ENCODE assay signal across 8 cellular contexts in the genomic region with DNA sequence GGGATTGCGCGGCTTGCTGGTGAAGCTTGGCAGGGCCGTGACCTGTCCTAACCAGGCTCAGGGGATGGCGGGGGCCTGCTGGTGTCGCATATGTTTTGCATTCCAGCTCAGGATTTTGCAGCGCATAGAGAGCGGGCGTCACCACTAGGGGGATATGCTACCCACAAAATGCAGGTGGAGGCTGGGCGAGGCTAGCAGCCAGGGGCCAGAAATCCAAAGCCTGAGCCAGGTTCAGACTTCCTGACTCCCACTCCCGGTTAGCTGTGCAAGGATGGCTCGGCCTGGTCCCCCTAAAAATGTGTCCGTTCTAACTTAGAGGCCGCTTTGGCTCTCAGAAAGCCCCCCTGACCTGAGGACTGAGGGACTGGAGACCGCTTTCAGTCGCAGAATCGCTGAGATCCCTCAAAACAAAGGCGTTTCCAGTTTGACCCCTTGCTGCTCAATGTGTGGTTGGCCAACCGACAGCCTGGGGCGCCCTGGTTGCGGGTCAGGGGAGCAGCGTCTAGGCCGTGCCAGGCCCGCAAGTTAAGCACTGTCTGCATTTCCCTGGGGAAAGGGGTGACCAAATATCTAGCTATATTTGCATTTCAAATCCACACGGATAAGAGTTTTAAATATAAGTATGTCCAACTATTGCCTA.
DNase-seq lines count a peak whose midpoint lies in the region; ATAC-seq and TF ChIP-seq lines count a peak whose summit lies in the region.

No MANE protein-coding gene starts in this region.

- peaks cover 0 to 10% of the 10 kb centered on the region in 2 donors for H3K36me3 Mint-ChIP-seq in activated T-cell treated with anti-CD3 and anti-CD28 coated beads, Interleukin-2, amount 50 U/mL, for 72 hours (ENCODE audit: insufficient read depth in 2 of 2)

- TF ChIP-seq POLR2A in transverse colon (IDR thresholded peaks at IDR 0.05), result no peak

- no peaks in the 10 kb centered on the region for H3K27me3 ChIP-seq in transverse colon

- H3K4me1 Mint-ChIP-seq in activated T-cell treated with anti-CD3 and anti-CD28 coated beads, Interleukin-2, amount 50 U/mL, for 72 hours (ENCODE audit: low read depth), result no peaks in the 10 kb centered on the region

- peak overlapping the region; percentile 98 for H3K27ac Mint-ChIP-seq in activated T-cell treated with anti-CD3 and anti-CD28 coated beads, Interleukin-2, amount 50 U/mL, for 72 hours

- H3K4me3 ChIP-seq in transverse colon, result peak overlapping the region in 2 of 4 donors; percentile 69 to 82

- no peaks in the 10 kb centered on the region for H3K9me3 Mint-ChIP-seq in activated T-cell treated with anti-CD3 and anti-CD28 coated beads, Interleukin-2, amount 50 U/mL, for 72 hours

- peak overlapping the region in 1 of 2 donors; percentile 98 for H3K4me3 Mint-ChIP-seq in activated T-cell treated with anti-CD3 and anti-CD28 coated beads, Interleukin-2, amount 50 U/mL, for 72 hours

- H3K27ac ChIP-seq in transverse colon, result peak overlapping the region in 2 of 4 donors; percentile 90

- H3K36me3 ChIP-seq in transverse colon, result no peaks in the 10 kb centered on the region

- peaks cover 0 to 3% (median 0%) of the 10 kb centered on the region in 4 donors for H3K4me1 ChIP-seq in transverse colon

- peak; percentile 24 for ATAC-seq in HG03139 (IDR thresholded peaks at IDR 0.05; ENCODE audit: unreplicated experiment)
- peak in 1 of 2 donors; percentile 12 for ATAC-seq in activated T-cell treated with anti-CD3 and anti-CD28 coated beads, Interleukin-2, amount 50 U/mL, for 72 hours (replicated peaks in 1 of 2)
- ATAC-seq in GM18520 (IDR thresholded peaks at IDR 0.05; ENCODE audit: unreplicated experiment), result no peak
- no peak for ATAC-seq in GM19324 (IDR thresholded peaks at IDR 0.05; ENCODE audit: low FRiP score, unreplicated experiment)

- intact Hi-C loops in transverse colon (cut with DNase I; ENCODE audit: low total_unique reads), result no loop called here

- no peaks in the 10 kb centered on the region for H3K9me3 ChIP-seq in transverse colon

- TF ChIP-seq EP300 in transverse colon (IDR thresholded peaks at IDR 0.05; ENCODE audit: low read depth), result no peak

- H3K27me3 Mint-ChIP-seq in activated T-cell treated with anti-CD3 and anti-CD28 coated beads, Interleukin-2, amount 50 U/mL, for 72 hours (ENCODE audit: low read depth), result no peaks in the 10 kb centered on the region

- WGBS in transverse colon (ENCODE audit: low coverage in 1 of 2), 2 donors, result no CpG with 5 or more reads among the region's 24 CpGs

- in situ Hi-C loops in transverse colon (cut with MboI; ENCODE audit: low pct_ligation_motif_present in 1 of 4, low pct_unique_long_range_greater_than_20kb in 1 of 4, low sequenced_read_pairs in 3 of 4), result no loop called here

- TF ChIP-seq CTCF in transverse colon (IDR thresholded peaks at IDR 0.05), result peak in 3 of 5 experiments; percentile 35 to 43 (median 41)

- DNase-seq in CMK (ENCODE audit: low read depth), result peak; percentile 46
- peak in 1 of 2 donors; percentile 52 for DNase-seq in activated T-cell treated with anti-CD3 and anti-CD28 coated beads, Interleukin-2, amount 50 U/mL, for 72 hours
- DNase-seq in iPS-NIHi11 (ENCODE audit: low spot score), result peak; percentile 24
- no peak for DNase-seq in transverse colon
- no peak for DNase-seq in putamen (ENCODE audit: low spot score)

Comparison
In these comparisons a context has a peak if more than half of its experiments do, and no peak if none do; other contexts are left out.
1. DNase-seq: peak in CMK (single experiment) and iPS-NIHi11 (single experiment); none in transverse colon (single experiment) and putamen (single experiment).